In the genomic region with DNA sequence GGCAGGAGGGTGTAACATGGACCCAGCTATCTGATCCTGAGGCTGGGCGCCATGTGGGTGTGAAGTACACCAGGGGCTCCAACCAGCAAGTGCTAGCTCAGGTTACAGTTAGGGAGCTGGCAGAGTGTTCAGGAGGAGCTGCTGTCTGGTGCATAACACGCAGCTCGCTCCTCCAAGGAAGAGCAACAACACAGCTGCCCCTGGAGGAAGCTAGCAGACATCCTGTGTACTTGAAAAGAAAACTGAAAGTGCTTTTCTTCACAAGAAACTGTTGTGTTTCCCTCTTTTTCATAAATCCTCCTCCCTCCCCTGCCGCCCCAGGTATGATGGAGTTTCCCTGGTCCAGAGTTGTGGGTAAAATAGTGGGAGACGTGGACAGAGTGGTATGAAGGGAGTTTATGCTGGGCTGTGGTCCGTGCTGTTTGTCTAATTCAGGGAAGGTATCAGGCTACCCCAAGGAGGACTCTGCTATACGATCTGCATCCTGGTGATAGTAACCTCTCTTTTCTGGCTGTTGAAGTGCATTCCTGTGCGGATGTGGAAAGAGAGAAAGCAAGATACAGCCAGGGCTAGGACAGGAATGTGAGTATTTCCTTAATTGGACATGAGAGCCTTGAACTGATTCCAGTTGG, we compare ENCODE assay signal across 8 cellular contexts. TPM values are rescaled to one million over a fixed set of nuclear protein-coding genes. Genes with fewer than 3 reads are reported as not detected.
A peak's percentile ranks its signal among the peaks of the same experiment; 100 is the strongest.
DNase-seq lines count a peak whose midpoint lies in the region; ATAC-seq lines count a peak whose summit lies in the region.

No MANE protein-coding gene starts in this region.

- no peaks in the 10 kb centered on the region for H3K9me3 Mint-ChIP-seq in activated naive CD4-positive, alpha-beta T cell treated with anti-CD3 and anti-CD28 coated beads, Interleukin-2, amount 50 U/mL, for 24 hours

- no peaks in the 10 kb centered on the region for H3K36me3 Mint-ChIP-seq in activated naive CD4-positive, alpha-beta T cell treated with anti-CD3 and anti-CD28 coated beads, Interleukin-2, amount 50 U/mL, for 24 hours

- peak overlapping the region; percentile 96 for H3K27ac Mint-ChIP-seq in activated naive CD4-positive, alpha-beta T cell treated with anti-CD3 and anti-CD28 coated beads, Interleukin-2, amount 50 U/mL, for 24 hours

- WGBS in right cardiac atrium: 15% methylated on average over 8 of the region's 8 CpGs

- no peaks in the 10 kb centered on the region for H3K9me3 ChIP-seq in right cardiac atrium (ENCODE audit: control insufficient read depth, low read length)

- ATAC-seq in HG02588 (IDR thresholded peaks at IDR 0.05; ENCODE audit: unreplicated experiment) (peak; percentile 51), right cardiac atrium (peak; percentile 71 to 72)

- peak overlapping the region; percentile 87 for H3K4me3 Mint-ChIP-seq in activated naive CD4-positive, alpha-beta T cell treated with anti-CD3 and anti-CD28 coated beads, Interleukin-2, amount 50 U/mL, for 24 hours

- H3K4me3 ChIP-seq in right cardiac atrium (ENCODE audit: low read length): peak overlapping the region; percentile 16
- H3K4me3 ChIP-seq in skin epidermis: peak overlapping the region in 6 of 7 experiments; percentile 4 to 31 (median 14)

- intact Hi-C loops in right cardiac atrium (cut with DNase I): no loop called here

- peak overlapping the region; percentile 39 for H3K27ac ChIP-seq in right cardiac atrium (ENCODE audit: low read length)
- H3K27ac ChIP-seq in skin epidermis: peak overlapping the region in 20 of 21 experiments; percentile 11 to 92 (median 72)

- DNase-seq in NCI-H1436 (lab: John Stamatoyannopoulos, UW) (peak; percentile 33), NCI-H1436 treated with DMSO at 0.1 percent for 48 hours (lab: John Stamatoyannopoulos, UW) (no peak), NCI-H524 (lab: John Stamatoyannopoulos, UW) (peak; percentile 70 to 93), right cardiac atrium (peak in 2 of 3 donors; percentile 62 to 67), SW 1271 (lab: John Stamatoyannopoulos, UW) (no peak)

- peaks cover 9% of the 10 kb centered on the region for H3K4me1 ChIP-seq in right cardiac atrium (ENCODE audit: control insufficient read depth, insufficient read depth, low read length)

- H3K4me1 Mint-ChIP-seq in activated naive CD4-positive, alpha-beta T cell treated with anti-CD3 and anti-CD28 coated beads, Interleukin-2, amount 50 U/mL, for 24 hours: peaks cover 75% of the 10 kb centered on the region

- H3K27me3 ChIP-seq in right cardiac atrium (ENCODE audit: control insufficient read depth, insufficient read depth): no peaks in the 10 kb centered on the region

- H3K27me3 Mint-ChIP-seq in activated naive CD4-positive, alpha-beta T cell treated with anti-CD3 and anti-CD28 coated beads, Interleukin-2, amount 50 U/mL, for 24 hours: no peaks in the 10 kb centered on the region

RNA-seq across cellular contexts. Expression of a gene that starts 6.1 kb away (rescaled TPM):
- total RNA-seq in right cardiac atrium: 10 to 100 TPM; 22.9 to 31.3 (median 24.2) TPM
- polyA plus RNA-seq in right cardiac atrium: 12.4 TPM

Comparison
In these comparisons a context has a peak if more than half of its experiments do, and no peak if none do; other contexts are left out.
1. DNase-seq: peak in NCI-H1436 (single experiment), NCI-H524 (2 of 2) and right cardiac atrium (2 of 3); none in NCI-H1436 treated with DMSO at 0.1 percent for 48 hours (single experiment) and SW 1271 (0 of 2).